In genomic region chr12:6938353-6939186, GRCh38 we compare ENCODE assay signal across 6 cellular contexts. TPM values are rescaled to one million over a fixed set of nuclear protein-coding genes. Genes with fewer than 3 reads are reported as not detected.
DNase-seq lines count a peak whose midpoint lies in the region; ATAC-seq and TF ChIP-seq lines count a peak whose summit lies in the region.

No MANE protein-coding gene starts in this region.

- intact Hi-C loops in activated CD4-positive, alpha-beta T cell treated with anti-CD3 and anti-CD28 coated beads, Interleukin-2, amount 10 ng/mL, durations not matched to agents 24 days and 14 days (cut with micrococcal nuclease) = loop anchor here (1.0 to 5.0 kb wide), 2 partner anchors 14 to 66 kb away; partner anchors contain the start of gene SPSB2
- intact Hi-C loops in heart left ventricle (cut with DNase I) = loop anchor here in 3 of 10 donors (2.0 to 5.0 kb wide), 2 partner anchors 14 to 66 kb away; partner anchors contain the start of gene SPSB2 (in 1 of the 3)

- H3K27me3 ChIP-seq in heart left ventricle = no peaks in the 10 kb centered on the region
- H3K27me3 ChIP-seq in thoracic aorta (replicated peaks; ENCODE audit: insufficient read depth) = no peaks in the 10 kb centered on the region

- no peaks in the 10 kb centered on the region for H3K9me3 Mint-ChIP-seq in activated CD4-positive, alpha-beta T cell treated with anti-CD3 and anti-CD28 coated beads, Interleukin-2, amount 10 ng/mL, durations not matched to agents 24 days and 14 days

- H3K4me3 Mint-ChIP-seq in activated CD4-positive, alpha-beta T cell treated with anti-CD3 and anti-CD28 coated beads, Interleukin-2, amount 10 ng/mL, durations not matched to agents 24 days and 14 days = peak overlapping the region; percentile 94

- peaks cover 58% of the 10 kb centered on the region for H3K36me3 Mint-ChIP-seq in activated CD4-positive, alpha-beta T cell treated with anti-CD3 and anti-CD28 coated beads, Interleukin-2, amount 10 ng/mL, durations not matched to agents 24 days and 14 days (ENCODE audit: low read depth)

- TF ChIP-seq CTCF in heart left ventricle (IDR thresholded peaks at IDR 0.05) (peak in 2 of 12 donors; percentile 1 to 3), thoracic aorta (IDR thresholded peaks at IDR 0.05) (no peak)

- H3K4me3 ChIP-seq in heart left ventricle (peak overlapping the region in 11 of 12 donors; percentile 60 to 88 (median 74)), thoracic aorta (peak overlapping the region; percentile 79)

- no peaks in the 10 kb centered on the region for H3K27me3 Mint-ChIP-seq in activated CD4-positive, alpha-beta T cell treated with anti-CD3 and anti-CD28 coated beads, Interleukin-2, amount 10 ng/mL, durations not matched to agents 24 days and 14 days

- WGBS in heart left ventricle, 4 donors = 73 to 84% (median 80%) methylated on average over 16 to 32 of the region's 32 CpGs

- peak overlapping the region; percentile 99 for H3K27ac Mint-ChIP-seq in activated CD4-positive, alpha-beta T cell treated with anti-CD3 and anti-CD28 coated beads, Interleukin-2, amount 10 ng/mL, durations not matched to agents 24 days and 14 days

- ATAC-seq in heart left ventricle = peak in 1 of 4 donors; percentile 2
- no peak for ATAC-seq in thoracic aorta (ENCODE audit: insufficient number of reproducible peaks, low FRiP score, low read depth)
- no peak for ATAC-seq in HG03039 (IDR thresholded peaks at IDR 0.05; ENCODE audit: unreplicated experiment)

- H3K9me3 ChIP-seq in heart left ventricle (no peaks in the 10 kb centered on the region), thoracic aorta (no peaks in the 10 kb centered on the region)

- no peak for TF ChIP-seq POLR2A in heart left ventricle (IDR thresholded peaks at IDR 0.05)

- H3K4me1 ChIP-seq in heart left ventricle = peaks cover 3 to 80% (median 50%) of the 10 kb centered on the region in 12 donors
- peaks cover 15 to 41% of the 10 kb centered on the region in 2 donors for H3K4me1 ChIP-seq in thoracic aorta (ENCODE audit: control insufficient read depth in 1 of 2, low read depth in 2 of 2)

- peaks cover 0 to 54% (median 43%) of the 10 kb centered on the region in 9 donors for H3K36me3 ChIP-seq in heart left ventricle
- peaks cover 20% of the 10 kb centered on the region for H3K36me3 ChIP-seq in thoracic aorta

- no peak for DNase-seq in activated CD4-positive, alpha-beta T cell treated with anti-CD3 and anti-CD28 coated beads, Interleukin-2, amount 10 ng/mL, durations not matched to agents 24 days and 14 days
- DNase-seq in activated CD4-positive, alpha-beta T cell treated with anti-CD3 and anti-CD28 coated beads, Interleukin-2, amount 50 U/mL, for 1 hour = no peak
- peak in 1 of 5 donors; percentile 67 for DNase-seq in heart left ventricle
- no peak for DNase-seq in thoracic aorta (ENCODE audit: low spot score)
- DNase-seq in Ammon's horn (ENCODE audit: low spot score) = no peak

- peaks cover 52% of the 10 kb centered on the region for H3K4me1 Mint-ChIP-seq in activated CD4-positive, alpha-beta T cell treated with anti-CD3 and anti-CD28 coated beads, Interleukin-2, amount 10 ng/mL, durations not matched to agents 24 days and 14 days

- H3K27ac ChIP-seq in heart left ventricle (peak overlapping the region in 11 of 12 donors; percentile 32 to 98 (median 94)), thoracic aorta (peak overlapping the region; percentile 13 to 76)

RNA-seq across cellular contexts. Expression of gene RNU7-1, which starts 5.0 kb away (rescaled TPM):
- not detected in 2 replicates for total RNA-seq in activated CD4-positive, alpha-beta T cell treated with anti-CD3 and anti-CD28 coated beads, Interleukin-2, amount 10 ng/mL, durations not matched to agents 24 days and 14 days
- not detected for total RNA-seq in heart left ventricle
- polyA plus RNA-seq in heart left ventricle = not detected
- not detected for total RNA-seq in thoracic aorta

RNA-seq across cellular contexts. Expression of gene C12orf57, which starts 5.3 kb away (rescaled TPM):
- 168 and 174 TPM in 2 replicates for total RNA-seq in activated CD4-positive, alpha-beta T cell treated with anti-CD3 and anti-CD28 coated beads, Interleukin-2, amount 10 ng/mL, durations not matched to agents 24 days and 14 days
- total RNA-seq in heart left ventricle = 100 to 1,000 TPM; 108 to 394 (median 167) TPM
- 100 to 1,000 TPM; 258 to 460 TPM for polyA plus RNA-seq in heart left ventricle
- total RNA-seq in thoracic aorta = 100 to 1,000 TPM; 370 to 416 TPM

RNA-seq across cellular contexts. Expression of gene ATN1, which starts 10.8 kb away (rescaled TPM):
- 61.6 and 66.8 TPM in 2 replicates for total RNA-seq in activated CD4-positive, alpha-beta T cell treated with anti-CD3 and anti-CD28 coated beads, Interleukin-2, amount 10 ng/mL, durations not matched to agents 24 days and 14 days
- total RNA-seq in heart left ventricle (10 to 100 TPM; 38.4 to 82.9 (median 67.2) TPM), thoracic aorta (100 to 1,000 TPM; 109 to 163 TPM)
- 10 to 100 TPM; 61.3 to 65.6 TPM for polyA plus RNA-seq in heart left ventricle

RNA-seq across cellular contexts. Expression of gene PTPN6, which starts 12.6 kb away (rescaled TPM):
- 349 and 355 TPM in 2 replicates for total RNA-seq in activated CD4-positive, alpha-beta T cell treated with anti-CD3 and anti-CD28 coated beads, Interleukin-2, amount 10 ng/mL, durations not matched to agents 24 days and 14 days
- 10 to 100 TPM in 2 of 9 donors, 1 to 10 TPM in 7; 3.5 to 63.2 (median 5.9) TPM for total RNA-seq in heart left ventricle
- polyA plus RNA-seq in heart left ventricle = 1 to 10 TPM; 6.6 to 6.7 TPM
- 10 to 100 TPM; 19.0 to 24.0 TPM for total RNA-seq in thoracic aorta

RNA-seq across cellular contexts. Expression of gene ENO2, which starts 24.2 kb away (rescaled TPM):
- 202 and 206 TPM in 2 replicates for total RNA-seq in activated CD4-positive, alpha-beta T cell treated with anti-CD3 and anti-CD28 coated beads, Interleukin-2, amount 10 ng/mL, durations not matched to agents 24 days and 14 days
- 10 to 100 TPM in 6 of 9 donors, 1 to 10 TPM in 3; 4.6 to 30.9 (median 11.6) TPM for total RNA-seq in heart left ventricle
- 10 to 100 TPM; 10.4 to 22.1 TPM for polyA plus RNA-seq in heart left ventricle
- 10 to 100 TPM; 53.6 to 57.9 TPM for total RNA-seq in thoracic aorta
